9 cellular contexts compared by ENCODE assay signal in the genomic region with DNA sequence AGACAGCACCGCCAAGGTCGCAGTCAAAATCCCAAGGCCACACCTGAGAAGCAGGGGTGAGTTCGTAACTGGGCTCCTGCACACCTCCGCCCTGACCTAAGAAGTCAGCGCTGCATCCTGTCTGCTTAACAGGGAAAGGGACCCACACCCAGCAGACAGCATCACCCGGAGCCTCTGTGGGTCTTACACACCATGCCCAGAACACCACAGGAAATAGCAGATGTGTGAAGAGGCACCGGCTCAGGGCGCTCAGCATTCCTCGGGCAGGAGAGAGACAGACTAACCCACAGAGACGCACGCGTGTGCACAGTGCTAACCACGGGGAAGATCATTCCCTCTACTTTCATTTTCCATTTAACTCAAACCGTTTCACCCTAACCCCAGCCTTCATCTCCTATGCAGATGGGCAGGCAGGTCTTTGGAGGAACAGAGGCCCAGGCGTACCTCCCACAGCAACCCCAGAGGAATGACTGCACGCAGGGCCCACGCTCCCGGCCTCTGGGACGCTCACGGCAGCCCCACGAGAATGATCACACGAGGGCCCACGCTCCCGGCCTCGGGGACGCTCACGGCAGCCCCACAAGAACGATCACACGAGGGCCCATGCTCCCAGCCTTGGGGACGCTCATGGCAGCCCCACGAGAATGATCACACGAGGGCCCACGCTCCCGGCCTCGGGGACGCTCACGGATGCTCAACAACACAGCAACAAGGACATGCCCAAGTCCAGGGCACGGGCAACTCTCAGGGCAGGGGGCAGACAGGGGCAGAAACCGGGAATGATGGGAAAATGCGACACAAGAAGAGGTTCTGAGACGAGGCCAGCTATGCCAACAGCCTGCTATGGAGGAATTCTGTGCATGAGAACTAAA. TPM values are rescaled to one million over a fixed set of nuclear protein-coding genes. Genes with fewer than 3 reads are reported as not detected.
DNase-seq lines count a peak whose midpoint lies in the region; ATAC-seq and TF ChIP-seq lines count a peak whose summit lies in the region.
"Had no signal": no experiment of that assay in that cellular context is flagged by ENCODE, and none has a peak within 500 bp of the region (broad histone marks: within the 10 kb centered on the region; RNA-seq: fewer than 3 reads in every experiment).

No MANE protein-coding gene starts in this region.

- POLR2A ChIA-PET in GM10248 (lab: Yijun Ruan, JAX) = no interaction called here

- H3K36me3 ChIP-seq in tibial artery = peaks cover 59 to 83% (median 83%) of the 10 kb centered on the region in 3 donors

- DNase-seq in activated gamma-delta T cell treated with Interleukin-2 at 50 U/mL for 16 hours (peak; percentile 56), activated gamma-delta T cell (lab: John Stamatoyannopoulos, UW) (no peak), tibial artery (peak; percentile 17 to 49), GM10248 (ENCODE audit: extremely low spot score) (no peak)
- DNase-seq in activated naive CD4-positive, alpha-beta T cell treated with anti-CD3 and anti-CD28 coated beads, Interleukin-2, amount 50 U/mL, for 16 hours = peak; percentile 26
- peak; percentile 90 for DNase-seq in natural killer cell treated with Interleukin-12 subunit alpha and Interleukin-12 subunit beta and Interleukin-15 and Interleukin-18, amount 100 ng/mL, for 72 hours (ENCODE audit: low spot score)

- H3K4me3 Mint-ChIP-seq in natural killer cell treated with Interleukin-12 subunit alpha and Interleukin-12 subunit beta and Interleukin-15 and Interleukin-18, amount 100 ng/mL, for 72 hours = peak overlapping the region; percentile 26

- peaks cover 0 to 2% of the 10 kb centered on the region in 2 donors for H3K27me3 Mint-ChIP-seq in natural killer cell treated with Interleukin-12 subunit alpha and Interleukin-12 subunit beta and Interleukin-15 and Interleukin-18, amount 100 ng/mL, for 72 hours

- TF ChIP-seq CTCF in tibial artery (IDR thresholded peaks at IDR 0.05) (no peak), GM10248 (IDR thresholded peaks at IDR 0.05; ENCODE audit: control extremely low read depth, extremely low read depth, low read depth, missing control alignments) (no peak)

- ATAC-seq in natural killer cell treated with Interleukin-12 subunit alpha and Interleukin-12 subunit beta and Interleukin-15 and Interleukin-18, amount 100 ng/mL, for 72 hours = peak; percentile 99
- ATAC-seq in GM18517 (IDR thresholded peaks at IDR 0.05; ENCODE audit: unreplicated experiment) (no peak), GM18511 (IDR thresholded peaks at IDR 0.05; ENCODE audit: unreplicated experiment) (no peak)
- ATAC-seq: Panc1 had no signal

- no peak overlapping the region for H3K27ac Mint-ChIP-seq in natural killer cell treated with Interleukin-12 subunit alpha and Interleukin-12 subunit beta and Interleukin-15 and Interleukin-18, amount 100 ng/mL, for 72 hours

- H3K4me3 ChIP-seq in tibial artery = no peak overlapping the region

- no peaks in the 10 kb centered on the region for H3K4me1 ChIP-seq in tibial artery

- no peaks in the 10 kb centered on the region for H3K27me3 ChIP-seq in tibial artery

- H3K36me3 Mint-ChIP-seq in natural killer cell treated with Interleukin-12 subunit alpha and Interleukin-12 subunit beta and Interleukin-15 and Interleukin-18, amount 100 ng/mL, for 72 hours = no peaks in the 10 kb centered on the region

- CTCF ChIA-PET in GM10248 (lab: Yijun Ruan, JAX) = interaction anchor here (0.9 kb wide), 1 partner anchor 26 kb away, joined by 5 read pairs; no protein-coding TSS in a partner anchor

- H3K27ac ChIP-seq in tibial artery = no peak overlapping the region

- intact Hi-C loops in tibial artery (cut with DNase I; ENCODE audit: low total_unique reads) = no loop called here

- peaks cover 0 to 2% (median 0%) of the 10 kb centered on the region in 3 donors for H3K9me3 ChIP-seq in tibial artery

- peaks cover 8% of the 10 kb centered on the region for H3K9me3 Mint-ChIP-seq in natural killer cell treated with Interleukin-12 subunit alpha and Interleukin-12 subunit beta and Interleukin-15 and Interleukin-18, amount 100 ng/mL, for 72 hours

- H3K4me1 Mint-ChIP-seq in natural killer cell treated with Interleukin-12 subunit alpha and Interleukin-12 subunit beta and Interleukin-15 and Interleukin-18, amount 100 ng/mL, for 72 hours (ENCODE audit: low read depth in 2 of 2) = peaks cover 19 to 27% of the 10 kb centered on the region in 2 donors

RNA-seq across cellular contexts. Expression of gene POFUT2, which starts 20.9 kb away (rescaled TPM):
- total RNA-seq in natural killer cell treated with Interleukin-12 subunit alpha and Interleukin-12 subunit beta and Interleukin-15 and Interleukin-18, amount 100 ng/mL, for 72 hours = 10 to 100 TPM; 16.5 to 23.5 TPM

Comparison
In these comparisons a context has a peak if more than half of its experiments do, and no peak if none do; other contexts are left out.
1. DNase-seq: peak in activated gamma-delta T cell treated with Interleukin-2 at 50 U/mL for 16 hours (single experiment), activated naive CD4-positive, alpha-beta T cell treated with anti-CD3 and anti-CD28 coated beads, Interleukin-2, amount 50 U/mL, for 16 hours (single experiment), natural killer cell treated with Interleukin-12 subunit alpha and Interleukin-12 subunit beta and Interleukin-15 and Interleukin-18, amount 100 ng/mL, for 72 hours (single experiment) and tibial artery (2 of 2); none in activated gamma-delta T cell (single experiment) and GM10248 (single experiment).
2. ATAC-seq: peak in natural killer cell treated with Interleukin-12 subunit alpha and Interleukin-12 subunit beta and Interleukin-15 and Interleukin-18, amount 100 ng/mL, for 72 hours (2 of 2); none in GM18517 (single experiment) and GM18511 (single experiment).